ENCODE assay signal across 8 cellular contexts in the genomic region with DNA sequence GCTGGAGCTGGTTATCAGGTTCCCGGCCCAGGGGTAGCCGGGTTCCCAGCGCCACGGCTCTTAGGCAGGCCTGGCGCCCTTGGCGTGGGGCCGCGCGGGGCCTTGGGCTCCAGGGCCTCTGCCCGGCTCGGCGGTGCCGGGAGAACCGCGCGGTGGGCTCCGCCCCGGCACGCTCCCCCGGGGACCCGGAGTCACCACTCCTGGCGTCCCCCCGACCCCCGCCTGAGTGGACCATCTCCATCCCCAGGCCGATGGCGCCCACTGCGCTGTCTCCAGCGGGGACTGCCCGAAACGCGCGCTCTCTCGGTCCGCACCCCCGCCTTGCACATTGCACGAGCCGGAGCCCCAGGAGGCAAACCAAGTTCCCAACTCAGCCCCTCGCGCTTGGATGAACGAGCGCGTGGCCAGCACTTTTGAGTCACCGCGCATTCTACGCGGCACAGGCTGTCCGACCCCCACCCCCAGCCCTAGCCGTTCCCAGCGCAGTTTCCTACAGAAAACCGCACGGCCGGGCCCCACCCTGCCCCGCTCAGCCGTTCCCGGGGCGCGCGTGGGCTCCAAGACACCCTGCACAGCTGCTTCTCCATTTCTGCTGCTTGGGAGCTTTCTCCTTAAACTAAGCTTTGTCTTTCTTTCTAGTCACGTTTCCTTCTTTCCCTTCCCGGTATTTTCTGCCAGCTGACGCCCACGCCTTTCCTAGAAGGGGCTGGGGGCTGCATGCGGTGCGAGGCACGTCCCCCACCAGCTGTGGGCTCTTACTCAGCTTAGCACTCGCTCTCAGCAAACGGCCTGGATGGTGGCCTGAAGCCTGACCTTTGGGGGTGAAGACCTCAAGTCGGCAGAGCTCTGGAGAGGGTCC. TPM values are rescaled to one million over a fixed set of nuclear protein-coding genes. Genes with fewer than 3 reads are reported as not detected.
DNase-seq lines count a peak whose midpoint lies in the region; ATAC-seq, FAIRE-seq and TF ChIP-seq lines count a peak whose summit lies in the region.

No MANE protein-coding gene starts in this region.

- peaks cover 6% of the 10 kb centered on the region for H3K4me1 Mint-ChIP-seq in Caco-2 (ENCODE audit: low read depth, unreplicated experiment)
- peaks cover 24% of the 10 kb centered on the region for H3K4me1 Mint-ChIP-seq in activated CD4-positive, alpha-beta T cell treated with anti-CD3 and anti-CD28 coated beads, Interleukin-2, amount 10 ng/mL, durations not matched to agents 7 days and 5 days
- H3K4me1 Mint-ChIP-seq in natural killer cell, result peaks cover 11 to 13% of the 10 kb centered on the region in 2 donors

- TF ChIP-seq CTCF in Caco-2 (IDR thresholded peaks at IDR 0.05; ENCODE audit: insufficient read depth in 1 of 2, low read depth in 1 of 2, low read length in 1 of 2, severe bottlenecking in 1 of 2, unreplicated experiment in 1 of 2) (peak in 1 of 2 experiments; percentile 15), natural killer cell (IDR thresholded peaks at IDR 0.05) (no peak), tibial nerve (IDR thresholded peaks at IDR 0.05) (no peak), D721Med (IDR thresholded peaks at IDR 0.05; ENCODE audit: insufficient read depth, missing control alignments) (no peak)

- H3K27ac ChIP-seq in tibial nerve, result peak overlapping the region; percentile 81 to 98 (median 90)

- WGBS in tibial nerve, 2 donors, result 2% methylated on average over 31 to 33 of the region's 68 CpGs

- DNase-seq in Caco-2, result no peak
- DNase-seq in KG1 (lab: John Stamatoyannopoulos, UW), result peak; percentile 36
- DNase-seq in activated CD4-positive, alpha-beta T cell treated with anti-CD3 and anti-CD28 coated beads, Interleukin-2, amount 10 ng/mL, durations not matched to agents 7 days and 5 days, result peak; percentile 33
- peak; percentile 70 to 78 for DNase-seq in erythroblast (lab: John Stamatoyannopoulos, UW)
- DNase-seq in natural killer cell, result no peak
- no peak for DNase-seq in tibial nerve (ENCODE audit: low spot score in 2 of 2)
- no peak for DNase-seq in D721Med (ENCODE audit: insufficient read length, low spot score)

- H3K4me1 ChIP-seq in Caco-2 (peaks cover 6% of the 10 kb centered on the region), tibial nerve (peaks cover 0 to 32% (median 14%) of the 10 kb centered on the region in 4 donors)

- POLR2A ChIA-PET in Caco-2 (lab: Charles Lee), result interaction anchor here (0.6 to 1.7 kb wide), 3 partner anchors 29 to 92 kb away, joined by 3 to 12 read pairs (median 3); no protein-coding TSS in a partner anchor
- POLR2A ChIA-PET in activated CD4-positive, alpha-beta T cell treated with anti-CD3 and anti-CD28 coated beads, Interleukin-2, amount 10 ng/mL, durations not matched to agents 7 days and 5 days (lab: Charles Lee), result no interaction called here

- H3K36me3 ChIP-seq in Caco-2 (ENCODE audit: control insufficient read depth, insufficient read depth, low read length) (peaks cover 1% of the 10 kb centered on the region; the same call in 1 of the 2 replicates), tibial nerve (peaks cover 0 to 24% (median 0%) of the 10 kb centered on the region in 3 donors)

- ATAC-seq in GM21390 (IDR thresholded peaks at IDR 0.05; ENCODE audit: unreplicated experiment) (peak; percentile 29), natural killer cell (peak; percentile 46 to 51 (median 46))

- H3K9me3 ChIP-seq in Caco-2 (no peaks in the 10 kb centered on the region), tibial nerve (no peaks in the 10 kb centered on the region)

- no peaks in the 10 kb centered on the region for H3K9me3 Mint-ChIP-seq in Caco-2 (ENCODE audit: unreplicated experiment)
- H3K9me3 Mint-ChIP-seq in activated CD4-positive, alpha-beta T cell treated with anti-CD3 and anti-CD28 coated beads, Interleukin-2, amount 10 ng/mL, durations not matched to agents 7 days and 5 days, result no peaks in the 10 kb centered on the region
- no peaks in the 10 kb centered on the region for H3K9me3 Mint-ChIP-seq in natural killer cell

- TF ChIP-seq EP300 in tibial nerve (IDR thresholded peaks at IDR 0.05), result peak in 1 of 2 donors; percentile 17

- H3K27ac Mint-ChIP-seq in Caco-2 (ENCODE audit: unreplicated experiment) (peak overlapping the region; percentile 78), natural killer cell (peak overlapping the region; percentile 63 to 85)
- H3K27ac Mint-ChIP-seq in activated CD4-positive, alpha-beta T cell treated with anti-CD3 and anti-CD28 coated beads, Interleukin-2, amount 10 ng/mL, durations not matched to agents 7 days and 5 days, result peak overlapping the region; percentile 87

- H3K27me3 ChIP-seq in Caco-2 (replicated peaks; ENCODE audit: control insufficient read depth, insufficient read depth, low read length) (no peaks in the 10 kb centered on the region), tibial nerve (no peaks in the 10 kb centered on the region)

- TSS peak; percentile 92 for BruUV-seq in Caco-2 (replicated peaks; lab: Mats Ljungman, UMichigan)

- H3K27me3 Mint-ChIP-seq in Caco-2 (ENCODE audit: insufficient read depth, unreplicated experiment) (no peaks in the 10 kb centered on the region), natural killer cell (ENCODE audit: low read depth in 2 of 2) (no peaks in the 10 kb centered on the region)
- no peaks in the 10 kb centered on the region for H3K27me3 Mint-ChIP-seq in activated CD4-positive, alpha-beta T cell treated with anti-CD3 and anti-CD28 coated beads, Interleukin-2, amount 10 ng/mL, durations not matched to agents 7 days and 5 days

- peak overlapping the region; percentile 84 for H3K4me3 Mint-ChIP-seq in Caco-2 (ENCODE audit: unreplicated experiment)
- peak overlapping the region; percentile 82 for H3K4me3 Mint-ChIP-seq in activated CD4-positive, alpha-beta T cell treated with anti-CD3 and anti-CD28 coated beads, Interleukin-2, amount 10 ng/mL, durations not matched to agents 7 days and 5 days
- peak overlapping the region; percentile 96 for H3K4me3 Mint-ChIP-seq in natural killer cell

- TF ChIP-seq POLR2A in erythroblast (IDR thresholded peaks at IDR 0.05; ENCODE audit: low read length) (no peak), tibial nerve (IDR thresholded peaks at IDR 0.05) (no peak)

- FAIRE-seq in D721Med (lab: Jason Lieb, UNC), result no peak

- CTCF ChIA-PET in Caco-2 (lab: Charles Lee), result interaction anchor here (0.6 to 1.5 kb wide), 6 partner anchors 13 to 144 kb away, joined by 3 to 6 read pairs (median 4); no protein-coding TSS in a partner anchor
- CTCF ChIA-PET in activated CD4-positive, alpha-beta T cell treated with anti-CD3 and anti-CD28 coated beads, Interleukin-2, amount 10 ng/mL, durations not matched to agents 7 days and 5 days (lab: Charles Lee), result interaction anchor here (0.9 to 3.0 kb wide), 4 partner anchors 11 to 68 kb away, joined by 3 to 13 read pairs (median 5); a partner anchor contains a TSS

- intact Hi-C loops in Caco-2 (cut with micrococcal nuclease; ENCODE audit: unreplicated experiment) (loop anchor here (1.0 kb wide), 1 partner anchor 41 kb away; no protein-coding TSS in a partner anchor), natural killer cell (cut with micrococcal nuclease) (loop anchor here (10.0 kb wide), 1 partner anchor 66 kb away; a partner anchor contains a TSS)

- H3K36me3 Mint-ChIP-seq in Caco-2 (ENCODE audit: insufficient read depth, unreplicated experiment), result peaks cover 17% of the 10 kb centered on the region
- H3K36me3 Mint-ChIP-seq in activated CD4-positive, alpha-beta T cell treated with anti-CD3 and anti-CD28 coated beads, Interleukin-2, amount 10 ng/mL, durations not matched to agents 7 days and 5 days (ENCODE audit: low read depth), result no peaks in the 10 kb centered on the region
- no peaks in the 10 kb centered on the region for H3K36me3 Mint-ChIP-seq in natural killer cell

- peak overlapping the region; percentile 93 for H3K4me3 ChIP-seq in Caco-2 (ENCODE audit: low read depth, low read length)
- peak overlapping the region; percentile 73 to 98 (median 82) for H3K4me3 ChIP-seq in tibial nerve

RNA-seq across cellular contexts. Expression of a gene that starts 0.7 kb away (rescaled TPM):
- 166 and 180 TPM in 2 replicates for total RNA-seq in Caco-2 (2022)
- 10 to 100 TPM; 42.6 to 45.5 TPM for total RNA-seq in activated CD4-positive, alpha-beta T cell treated with anti-CD3 and anti-CD28 coated beads, Interleukin-2, amount 10 ng/mL, durations not matched to agents 7 days and 5 days
- total RNA-seq in natural killer cell, result 10 to 100 TPM; 32.6 to 40.3 (median 33.2) TPM
- total RNA-seq in tibial nerve, result 10 to 100 TPM; 47.9 to 83.4 (median 65.8) TPM

RNA-seq across cellular contexts. Expression of a gene that starts 14.4 kb away (rescaled TPM):
- total RNA-seq in Caco-2 (2022) (122 and 130 TPM in 2 replicates), natural killer cell (100 to 1,000 TPM in 1 of 3 donors, 10 to 100 TPM in 2; 57.2 to 120 (median 82.9) TPM), tibial nerve (100 to 1,000 TPM in 1 of 4 donors, 10 to 100 TPM in 3; 70.8 to 136 (median 90.3) TPM)
- 10 to 100 TPM; 60.1 to 66.7 TPM for total RNA-seq in activated CD4-positive, alpha-beta T cell treated with anti-CD3 and anti-CD28 coated beads, Interleukin-2, amount 10 ng/mL, durations not matched to agents 7 days and 5 days

Comparison
In these comparisons a context has a peak if more than half of its experiments do, and no peak if none do; other contexts are left out.
1. DNase-seq: peak in KG1 (single experiment), activated CD4-positive, alpha-beta T cell treated with anti-CD3 and anti-CD28 coated beads, Interleukin-2, amount 10 ng/mL, durations not matched to agents 7 days and 5 days (single experiment) and erythroblast (2 of 2); none in Caco-2 (0 of 2), natural killer cell (single experiment), tibial nerve (0 of 2) and D721Med (single experiment).
2. Peak in every context shown above with its lines, with median percentiles within 50 percentile points of each other: H3K27ac Mint-ChIP-seq and H3K4me3 Mint-ChIP-seq.